8 cellular contexts compared by ENCODE assay signal in the genomic region with DNA sequence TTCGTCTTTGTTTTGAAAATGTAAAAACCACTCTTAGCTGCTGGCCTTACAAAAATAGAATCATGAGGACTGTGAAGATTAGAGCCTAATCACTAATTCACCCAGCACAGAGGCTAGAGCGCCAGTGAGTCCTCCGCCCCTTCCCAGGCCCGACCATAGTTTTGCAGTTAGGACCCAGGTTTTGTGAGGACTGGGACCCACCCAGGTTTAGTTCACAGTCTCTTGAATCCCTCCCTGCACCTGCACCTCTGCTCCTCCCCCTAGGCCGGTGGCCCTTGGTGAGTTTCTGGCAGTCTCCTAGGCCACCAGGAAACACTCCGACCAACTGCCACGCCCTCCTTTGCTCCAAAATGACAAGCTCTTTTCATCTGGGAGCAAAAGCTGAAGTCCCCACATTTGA.
A peak's percentile ranks its signal among the peaks of the same experiment; 100 is the strongest.
DNase-seq lines count a peak whose midpoint lies in the region; ATAC-seq and TF ChIP-seq lines count a peak whose summit lies in the region.

No MANE protein-coding gene starts in this region.

- DNase-seq in NCI-H2081 (lab: John Stamatoyannopoulos, UW) (peak; percentile 13 to 44), NCI-H2081 treated with DMSO at 0.1 percent for 48 hours (lab: John Stamatoyannopoulos, UW) (no peak), MG63 (peak; percentile 35), right atrium auricular region (ENCODE audit: low spot score) (no peak)
- DNase-seq in activated naive CD4-positive, alpha-beta T cell treated with anti-CD3 and anti-CD28 coated beads, Interleukin-2, amount 50 U/mL, for 72 hours (ENCODE audit: low spot score in 2 of 2): peak in 1 of 2 donors; percentile 9

- H3K9me3 ChIP-seq in MG63 (no peaks in the 10 kb centered on the region), right atrium auricular region (no peaks in the 10 kb centered on the region)

- H3K27me3 ChIP-seq in MG63 (no peaks in the 10 kb centered on the region), right atrium auricular region (no peaks in the 10 kb centered on the region), rectal smooth muscle tissue (ENCODE audit: control insufficient read depth, insufficient read depth, low read length) (no peaks in the 10 kb centered on the region)

- no peaks in the 10 kb centered on the region for H3K9me3 Mint-ChIP-seq in activated naive CD4-positive, alpha-beta T cell treated with anti-CD3 and anti-CD28 coated beads, Interleukin-2, amount 50 U/mL, for 72 hours

- H3K9ac ChIP-seq in rectal smooth muscle tissue (ENCODE audit: low read length): peak overlapping the region; percentile 47

- peaks cover 8 to 9% of the 10 kb centered on the region in 2 donors for H3K36me3 Mint-ChIP-seq in activated naive CD4-positive, alpha-beta T cell treated with anti-CD3 and anti-CD28 coated beads, Interleukin-2, amount 50 U/mL, for 72 hours

- H3K4me1 ChIP-seq in right atrium auricular region (peaks cover 0 to 22% of the 10 kb centered on the region in 2 donors), rectal smooth muscle tissue (ENCODE audit: control insufficient read depth, insufficient read depth, low read length) (peaks cover under 1% of the 10 kb centered on the region)

- H3K4me3 ChIP-seq in MG63: peak overlapping the region; percentile 89
- peak overlapping the region; percentile 70 to 78 for H3K4me3 ChIP-seq in right atrium auricular region
- H3K4me3 ChIP-seq in rectal smooth muscle tissue (ENCODE audit: low read length): peak overlapping the region; percentile 91

- H3K27ac ChIP-seq in right atrium auricular region (peak overlapping the region; percentile 79 to 81), rectal smooth muscle tissue (ENCODE audit: low read depth, low read length) (peak overlapping the region; percentile 85)

- peak overlapping the region in 1 of 2 donors; percentile 66 for H3K27ac Mint-ChIP-seq in activated naive CD4-positive, alpha-beta T cell treated with anti-CD3 and anti-CD28 coated beads, Interleukin-2, amount 50 U/mL, for 72 hours

- peaks cover 9% of the 10 kb centered on the region for H3K36me3 ChIP-seq in MG63
- H3K36me3 ChIP-seq in right atrium auricular region: peaks cover 3% of the 10 kb centered on the region
- H3K36me3 ChIP-seq in rectal smooth muscle tissue (ENCODE audit: control insufficient read depth, insufficient read depth, low read length): peaks cover 2% of the 10 kb centered on the region

- ATAC-seq in GM21576 (IDR thresholded peaks at IDR 0.05; ENCODE audit: unreplicated experiment) (peak; percentile 51), HG03521 (IDR thresholded peaks at IDR 0.05; ENCODE audit: unreplicated experiment) (no peak)
- peak; percentile 39 to 42 for ATAC-seq in activated naive CD4-positive, alpha-beta T cell treated with anti-CD3 and anti-CD28 coated beads, Interleukin-2, amount 50 U/mL, for 72 hours

- peak in 1 of 2 donors; percentile 29 for TF ChIP-seq CTCF in right atrium auricular region (IDR thresholded peaks at IDR 0.05)

Comparison
In these comparisons a context has a peak if more than half of its experiments do, and no peak if none do; other contexts are left out.
1. DNase-seq: peak in NCI-H2081 (2 of 2) and MG63 (single experiment); none in NCI-H2081 treated with DMSO at 0.1 percent for 48 hours (single experiment) and right atrium auricular region (single experiment).
2. Peak in every context shown above with its lines, with median percentiles within 50 percentile points of each other: H3K4me3 ChIP-seq.